ENCODE assay signal across 11 cellular contexts in genomic region chr6:26309731-26310142, GRCh38. TPM values are rescaled to one million over a fixed set of nuclear protein-coding genes. Genes with fewer than 3 reads are reported as not detected.
DNase-seq lines count a peak whose midpoint lies in the region; ATAC-seq, FAIRE-seq and TF ChIP-seq lines count a peak whose summit lies in the region.
"Had no signal": no experiment of that assay in that cellular context is flagged by ENCODE, and none has a peak within 500 bp of the region (broad histone marks: within the 10 kb centered on the region; RNA-seq: fewer than 3 reads in every experiment).

No MANE protein-coding gene starts in this region.

- FAIRE-seq in small intestine (lab: Jason Lieb, UNC), result no peak

- H3K9me3 Mint-ChIP-seq in central memory CD8-positive, alpha-beta T cell, result peaks cover 5% of the 10 kb centered on the region
- H3K9me3 Mint-ChIP-seq in mesothelial cell of epicardium, result no peaks in the 10 kb centered on the region

- peaks cover 76% of the 10 kb centered on the region for H3K4me1 Mint-ChIP-seq in central memory CD8-positive, alpha-beta T cell
- H3K4me1 Mint-ChIP-seq in mesothelial cell of epicardium, result peaks cover 19% of the 10 kb centered on the region

- H3K9me3 ChIP-seq in small intestine (ENCODE audit: control insufficient read depth, low read depth), result no peaks in the 10 kb centered on the region

- 72 to 80% (median 73%) methylated on average over 3 of the region's 3 CpGs for WGBS in small intestine, 3 donors

- no peak for TF ChIP-seq CTCF in mesothelial cell of epicardium (IDR thresholded peaks at IDR 0.05; ENCODE audit: unreplicated experiment)

- peak overlapping the region; percentile 95 for H3K4me3 Mint-ChIP-seq in central memory CD8-positive, alpha-beta T cell
- no peak overlapping the region for H3K4me3 Mint-ChIP-seq in mesothelial cell of epicardium

- no peak overlapping the region for H3K4me3 ChIP-seq in small intestine (ENCODE audit: low read depth in 1 of 2, low read length in 2 of 2)
- H3K4me3 ChIP-seq: cardiac muscle cell had no signal

- peak overlapping the region; percentile 100 for H3K27ac Mint-ChIP-seq in central memory CD8-positive, alpha-beta T cell (ENCODE audit: low read depth)
- no peak overlapping the region for H3K27ac Mint-ChIP-seq in mesothelial cell of epicardium

- no peaks in the 10 kb centered on the region for H3K36me3 ChIP-seq in small intestine (ENCODE audit: control insufficient read depth in 2 of 2, insufficient read depth in 2 of 2, low read length in 2 of 2)
- H3K36me3 ChIP-seq: cardiac muscle cell had no signal

- H3K4me1 ChIP-seq in small intestine (ENCODE audit: control insufficient read depth in 2 of 2, insufficient read depth in 1 of 2, low read depth in 1 of 2, low read length in 1 of 2), result no peaks in the 10 kb centered on the region

- no peak overlapping the region for H3K27ac ChIP-seq in small intestine (ENCODE audit: low read depth in 1 of 2, low read length in 1 of 2)
- H3K27ac ChIP-seq: cardiac muscle cell, HL-60 had no signal

- H3K36me3 Mint-ChIP-seq in central memory CD8-positive, alpha-beta T cell (ENCODE audit: insufficient read depth), result peaks cover 53% of the 10 kb centered on the region
- no peaks in the 10 kb centered on the region for H3K36me3 Mint-ChIP-seq in mesothelial cell of epicardium

- H3K27me3 Mint-ChIP-seq in central memory CD8-positive, alpha-beta T cell, result peaks cover 8% of the 10 kb centered on the region
- peaks cover 2% of the 10 kb centered on the region for H3K27me3 Mint-ChIP-seq in mesothelial cell of epicardium (ENCODE audit: low read depth)

- DNase-seq in AG20443 (ENCODE audit: low spot score), result peak; percentile 24
- peak; percentile 94 for DNase-seq in M059J (ENCODE audit: low read depth)
- DNase-seq in central memory CD8-positive, alpha-beta T cell (ENCODE audit: low spot score in 2 of 2), result no peak
- no peak for DNase-seq in mesothelial cell of epicardium (ENCODE audit: low spot score in 2 of 2, unreplicated experiment in 2 of 2)
- no peak for DNase-seq in NCI-H2227 treated with DMSO at 0.1 percent for 48 hours (lab: John Stamatoyannopoulos, UW)
- no peak for DNase-seq in small intestine
- DNase-seq: midbrain had no signal

- ATAC-seq in GM19452 (IDR thresholded peaks at IDR 0.05; ENCODE audit: unreplicated experiment), result peak; percentile 48
- ATAC-seq in central memory CD8-positive, alpha-beta T cell (replicated peaks; ENCODE audit: extremely low read depth, poor library complexity, severe bottlenecking), result no peak
- no peak for ATAC-seq in GM21360 (IDR thresholded peaks at IDR 0.05; ENCODE audit: unreplicated experiment)

- H3K27me3 ChIP-seq in small intestine (ENCODE audit: control insufficient read depth in 2 of 2, insufficient read depth in 2 of 2, low read length in 2 of 2), result no peaks in the 10 kb centered on the region
- H3K27me3 ChIP-seq: cardiac muscle cell had no signal

RNA-seq across cellular contexts. Expression of gene BTN3A2, which starts 55.3 kb away (rescaled TPM):
- 55.2 and 56.8 TPM in 2 replicates for total RNA-seq in M059J (2014; rRNA removed; shearing (Covaris generic))
- total RNA-seq in mesothelial cell of epicardium, result 19.2 to 21.5 TPM (median 21.3 TPM) in 3 replicates
- 10 to 100 TPM; 17.7 to 37.1 (median 29.5) TPM for polyA plus RNA-seq in small intestine

Comparison
In these comparisons a context has a peak if more than half of its experiments do, and no peak if none do; other contexts are left out.
1. DNase-seq: peak in AG20443 (single experiment) and M059J (single experiment); none in central memory CD8-positive, alpha-beta T cell (0 of 2), mesothelial cell of epicardium (0 of 2), NCI-H2227 treated with DMSO at 0.1 percent for 48 hours (single experiment) and small intestine (single experiment).